In the genomic region with DNA sequence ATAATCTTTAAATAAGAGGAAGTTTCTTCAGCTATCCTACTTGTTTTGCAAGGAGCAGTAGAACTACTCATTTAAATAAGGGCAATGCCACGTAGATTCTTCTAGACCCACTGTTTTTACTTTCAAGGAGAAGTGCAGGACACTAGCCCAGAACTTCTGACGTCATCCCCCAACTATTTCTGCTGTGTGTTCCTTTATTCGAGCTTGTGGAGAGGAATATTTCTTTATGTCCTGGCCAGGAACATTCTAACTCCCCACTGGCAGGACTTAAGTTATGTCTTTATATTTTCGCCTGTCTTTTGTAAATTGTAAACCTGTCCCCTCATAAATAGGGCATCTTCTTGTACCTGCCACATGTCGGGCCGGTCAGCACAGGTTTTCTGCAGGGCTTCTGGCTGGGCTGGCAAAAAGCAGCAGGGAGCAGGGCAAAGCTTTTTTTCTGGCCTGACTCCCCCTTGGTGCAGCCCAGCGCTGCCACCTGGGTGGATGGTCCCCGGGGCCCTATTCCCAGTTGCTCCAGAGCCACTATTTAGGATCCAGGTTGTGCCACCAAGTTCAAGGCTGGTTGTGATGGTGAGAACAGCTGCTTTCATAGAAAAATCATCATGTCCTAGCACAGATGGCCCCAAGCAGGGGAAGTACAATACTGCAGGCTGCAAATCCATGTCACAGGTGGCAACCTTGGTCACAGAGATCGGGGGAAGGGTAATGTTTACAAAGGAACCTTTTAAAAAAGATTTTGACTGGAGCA, we compare ENCODE assay signal across 8 cellular contexts. TPM values are rescaled to one million over a fixed set of nuclear protein-coding genes. Genes with fewer than 3 reads are reported as not detected.
DNase-seq lines count a peak whose midpoint lies in the region; ATAC-seq, FAIRE-seq and TF ChIP-seq lines count a peak whose summit lies in the region.

No MANE protein-coding gene starts in this region.

- no peak for TF ChIP-seq CTCF in tibial artery (IDR thresholded peaks at IDR 0.05)

- H2BK120ac ChIP-seq in mesendoderm (ENCODE audit: low read depth, low read length) = no peak overlapping the region

- no peak overlapping the region for H3K4ac ChIP-seq in mesendoderm (ENCODE audit: low read depth, low read length)

- H3K79me2 ChIP-seq in ACC112 (ENCODE audit: control insufficient read depth, insufficient read depth, low read length, unreplicated experiment) (peaks cover 60% of the 10 kb centered on the region), mesendoderm (ENCODE audit: control insufficient read depth, insufficient read depth, low read length) (no peaks in the 10 kb centered on the region)

- H3K4me3 Mint-ChIP-seq in effector memory CD8-positive, alpha-beta T cell = peak overlapping the region; percentile 93

- peak overlapping the region; percentile 94 for H3K4me3 ChIP-seq in ACC112 (ENCODE audit: low read depth, low read length)
- peak overlapping the region; percentile 74 for H3K4me3 ChIP-seq in MG63
- H3K4me3 ChIP-seq in mesendoderm (ENCODE audit: low read length) = no peak overlapping the region
- H3K4me3 ChIP-seq in tibial artery = peak overlapping the region; percentile 65 to 72

- no peak overlapping the region for H4K8ac ChIP-seq in mesendoderm (ENCODE audit: low read depth, low read length)

- H3K27ac ChIP-seq in ACC112 (ENCODE audit: low read depth, low read length) (peak overlapping the region; percentile 97), mesendoderm (ENCODE audit: low read depth, low read length) (no peak overlapping the region), tibial artery (peak overlapping the region; percentile 78 to 84)

- no peak overlapping the region for H3K9ac ChIP-seq in mesendoderm (ENCODE audit: low read length)

- peak overlapping the region; percentile 98 to 99 for H3K27ac Mint-ChIP-seq in effector memory CD8-positive, alpha-beta T cell

- H3K18ac ChIP-seq in mesendoderm (ENCODE audit: low read length) = no peak overlapping the region

- no peaks in the 10 kb centered on the region for H3K27me3 Mint-ChIP-seq in effector memory CD8-positive, alpha-beta T cell

- H2BK15ac ChIP-seq in mesendoderm (replicated peaks; ENCODE audit: low read depth) = no peak overlapping the region

- H3K23ac ChIP-seq in mesendoderm (ENCODE audit: low read length) = no peak overlapping the region

- H3K56ac ChIP-seq in mesendoderm (ENCODE audit: low read length) = no peak overlapping the region

- WGBS in mesendoderm (ENCODE audit: extremely low coverage, insufficient coverage, low lambda C conversion rate) = no CpG with 5 or more reads among the region's 9 CpGs

- intact Hi-C loops in tibial artery (cut with DNase I; ENCODE audit: low total_unique reads) = loop anchor here (5.0 kb wide), 1 partner anchor 123 kb away; no protein-coding TSS in a partner anchor

- no peak for DNase-seq in GM18507 (ENCODE audit: extremely low spot score, insufficient read length, low read depth)
- peak; percentile 73 for DNase-seq in MG63
- peak; percentile 7 for DNase-seq in T-helper 9 cell
- DNase-seq in effector memory CD8-positive, alpha-beta T cell = peak in 1 of 3 experiments; percentile 27
- peak; percentile 90 for DNase-seq in mesendoderm
- DNase-seq in tibial artery = peak; percentile 72 to 77
- DNase-seq in activated gamma-delta T cell (lab: John Stamatoyannopoulos, UW) = no peak

- H3K9me3 ChIP-seq in MG63 (no peaks in the 10 kb centered on the region), tibial artery (no peaks in the 10 kb centered on the region)

- peak; percentile 71 for FAIRE-seq in GM18507 (lab: Jason Lieb, UNC)

- H3K36me3 ChIP-seq in ACC112 (ENCODE audit: insufficient read depth, low read length) (no peaks in the 10 kb centered on the region), MG63 (peaks cover 34% of the 10 kb centered on the region), mesendoderm (ENCODE audit: control insufficient read depth, insufficient read depth, low read length) (no peaks in the 10 kb centered on the region), tibial artery (no peaks in the 10 kb centered on the region)

- peaks cover 40 to 47% of the 10 kb centered on the region in 2 donors for H3K4me1 Mint-ChIP-seq in effector memory CD8-positive, alpha-beta T cell (ENCODE audit: low read depth in 2 of 2)

- no peak overlapping the region for H4K5ac ChIP-seq in mesendoderm (ENCODE audit: low read length)

- H2AK5ac ChIP-seq in mesendoderm (ENCODE audit: low read length) = no peak overlapping the region

- H3K4me2 ChIP-seq in mesendoderm (ENCODE audit: low read length) = peak overlapping the region; percentile 6

- peaks cover 33% of the 10 kb centered on the region for H3K36me3 Mint-ChIP-seq in effector memory CD8-positive, alpha-beta T cell (ENCODE audit: insufficient read depth)

- no peak overlapping the region for H2BK5ac ChIP-seq in mesendoderm (ENCODE audit: low read length)

- no peaks in the 10 kb centered on the region for H3K79me1 ChIP-seq in mesendoderm (ENCODE audit: low read length)

- H3K4me1 ChIP-seq in ACC112 (ENCODE audit: control insufficient read depth, insufficient read depth, low read length, unreplicated experiment) (peaks cover 16% of the 10 kb centered on the region), mesendoderm (ENCODE audit: control insufficient read depth, low read depth, low read length) (peaks cover 3% of the 10 kb centered on the region), tibial artery (peaks cover 0 to 46% (median 29%) of the 10 kb centered on the region in 4 donors)

- peak overlapping the region; percentile 39 for H2AFZ ChIP-seq in ACC112 (ENCODE audit: low read length, unreplicated experiment)

- peak; percentile 11 for ATAC-seq in effector memory CD8-positive, alpha-beta T cell (replicated peaks)

- H3K27me3 ChIP-seq in ACC112 (ENCODE audit: insufficient read depth, low read length) (no peaks in the 10 kb centered on the region), MG63 (no peaks in the 10 kb centered on the region), mesendoderm (ENCODE audit: insufficient read depth, low read length, poor library complexity) (peaks cover 5% of the 10 kb centered on the region), tibial artery (no peaks in the 10 kb centered on the region)

- no peaks in the 10 kb centered on the region for H3K9me3 Mint-ChIP-seq in effector memory CD8-positive, alpha-beta T cell

RNA-seq across cellular contexts. Expression of a gene that starts 1.8 kb away (rescaled TPM):
- total RNA-seq in MG63 (2014; rRNA removed; shearing (Covaris generic); ENCODE audit: low replicate concordance) = 28.6 and 37.7 TPM in 2 replicates
- polyA plus RNA-seq in mesendoderm (2013, experiment 1 of 2) = 2.0 TPM
- 2.2 TPM for polyA plus RNA-seq in mesendoderm (2013, experiment 2 of 2)

Comparison
In these comparisons a context has a peak if more than half of its experiments do, and no peak if none do; other contexts are left out.
1. DNase-seq: peak in MG63 (single experiment), T-helper 9 cell (single experiment), mesendoderm (single experiment) and tibial artery (2 of 2); none in GM18507 (single experiment) and activated gamma-delta T cell (single experiment).